In the genomic region with DNA sequence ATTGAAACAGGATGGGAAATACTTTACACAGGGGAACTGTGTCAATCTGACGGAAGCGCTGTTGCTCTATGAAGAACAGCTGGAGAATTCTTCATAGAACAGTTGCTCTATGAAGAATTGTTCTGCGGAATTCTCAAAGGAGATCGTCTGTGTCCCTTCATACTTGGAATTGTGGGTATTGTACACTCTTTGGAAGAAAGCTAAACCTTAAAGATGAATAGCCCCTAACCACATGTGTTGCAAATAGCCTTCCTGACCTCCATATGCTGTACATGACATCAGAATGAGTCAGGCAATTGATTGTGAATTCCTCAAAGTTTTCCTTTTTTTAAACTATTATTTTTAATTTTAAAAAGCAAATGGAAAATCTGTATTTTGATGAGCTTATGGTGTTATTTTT, we compare ENCODE assay signal across 13 cellular contexts. TPM values are rescaled to one million over a fixed set of nuclear protein-coding genes. Genes with fewer than 3 reads are reported as not detected.
A peak's percentile ranks its signal among the peaks of the same experiment; 100 is the strongest.
DNase-seq lines count a peak whose midpoint lies in the region; ATAC-seq and TF ChIP-seq lines count a peak whose summit lies in the region.
"Had no signal": no experiment of that assay in that cellular context is flagged by ENCODE, and none has a peak within 500 bp of the region (broad histone marks: within the 10 kb centered on the region; RNA-seq: fewer than 3 reads in every experiment).

No MANE protein-coding gene starts in this region.

- no peak overlapping the region for H3K4me3 Mint-ChIP-seq in Calu3 (ENCODE audit: low read depth, unreplicated experiment)

- peaks cover 16% of the 10 kb centered on the region for H3K4me1 Mint-ChIP-seq in Calu3 (ENCODE audit: low read depth, unreplicated experiment)

- no peak for ATAC-seq in HG03520 (IDR thresholded peaks at IDR 0.05; ENCODE audit: unreplicated experiment)
- no peak for ATAC-seq in HG03139 (IDR thresholded peaks at IDR 0.05; ENCODE audit: unreplicated experiment)

- peaks cover 6% of the 10 kb centered on the region for H3K27me3 ChIP-seq in AG04450 (ENCODE audit: control insufficient read depth, insufficient read depth, low read length)

- POLR2A ChIA-PET in AG04450 (lab: Yijun Ruan, JAX) = interaction anchor here (0.7 kb wide), 1 partner anchor 79 kb away, joined by 3 read pairs; no protein-coding TSS in a partner anchor

- BruUV-seq in Calu3 (replicated peaks; lab: Mats Ljungman, UMichigan) = no TSS peak

- H3K36me3 Mint-ChIP-seq in Calu3 (ENCODE audit: insufficient read depth, unreplicated experiment) = no peaks in the 10 kb centered on the region

- CTCF ChIA-PET in AG04450 (lab: Charles Lee) = interaction anchor here (0.5 kb wide), 1 partner anchor 268 kb away, joined by 4 read pairs; no protein-coding TSS in a partner anchor
- CTCF ChIA-PET in Calu3 (lab: Charles Lee) = interaction anchor here (0.7 kb wide), 1 partner anchor 209 kb away, joined by 3 read pairs; no protein-coding TSS in a partner anchor

- H3K27ac Mint-ChIP-seq in Calu3 (ENCODE audit: unreplicated experiment) = no peak overlapping the region

- H3K4me3 ChIP-seq in AG04450 (ENCODE audit: low read depth, low read length) (no peak overlapping the region), fibroblast of pulmonary artery (replicated peaks; ENCODE audit: low read depth, low read length) (no peak overlapping the region)

- DNase-seq in AG04450 (ENCODE audit: low read depth, low spot score) = peak; percentile 33
- peak; percentile 18 for DNase-seq in HT1080 (ENCODE audit: low read depth)
- peak; percentile 20 for DNase-seq in astrocyte of the hippocampus (ENCODE audit: low read depth, low spot score)
- DNase-seq in fibroblast of pulmonary artery (ENCODE audit: low read depth) = peak; percentile 5
- no peak for DNase-seq in posterior vena cava (ENCODE audit: low spot score)
- DNase-seq in Calu3 = no peak
- DNase-seq: 8988T, DMS53, NCI-H1436, NCI-H2081, NCI-H526 had no signal

- no peak overlapping the region for H3K27ac ChIP-seq in AG04450 (ENCODE audit: low read depth, low read length)

- TF ChIP-seq CTCF in AG04450 (IDR thresholded peaks at IDR 0.05; ENCODE audit: low read depth, low read length) (no peak), fibroblast of pulmonary artery (IDR thresholded peaks at IDR 0.05; ENCODE audit: low read length, missing control alignments) (no peak), Calu3 (IDR thresholded peaks at IDR 0.05; ENCODE audit: unreplicated experiment) (no peak)

- H3K9me3 ChIP-seq in AG04450 (ENCODE audit: control insufficient read depth, insufficient read depth, low read length) = no peaks in the 10 kb centered on the region

- H3K9me3 Mint-ChIP-seq in Calu3 (ENCODE audit: low read depth, unreplicated experiment) = no peaks in the 10 kb centered on the region

- intact Hi-C loops in posterior vena cava (cut with DNase I) (no loop called here), Calu3 (cut with micrococcal nuclease; ENCODE audit: unreplicated experiment) (no loop called here)

- H3K27me3 Mint-ChIP-seq in Calu3 (ENCODE audit: unreplicated experiment) = peaks cover 20% of the 10 kb centered on the region

RNA-seq across cellular contexts. Expression of gene NIM1K, which starts 15.6 kb away (rescaled TPM):
- polyA plus RNA-seq in AG04450 (2011; rRNA removed) = 0.72 and 0.83 TPM in 2 replicates
- polyA minus RNA-seq in AG04450 (2011; rRNA and poly(A)+ RNA removed) = 1.1 and 1.2 TPM in 2 replicates
- total RNA-seq in HT1080 (2014; rRNA removed; shearing (Covaris generic)) = 0.02 TPM in 1 of 2 replicates, not detected in the other
- 0.12 TPM in 1 of 2 replicates, not detected in the other for polyA plus RNA-seq in HT1080 (2015; cell fraction: cytosol; rRNA removed)
- 0.14 TPM in 1 of 2 replicates, not detected in the other for polyA plus RNA-seq in HT1080 (2015; cell fraction: nucleus; rRNA removed)
- total RNA-seq in posterior vena cava (under 1 TPM; 0.67 to 0.83 TPM), Calu3 (2022) (0.26 and 0.88 TPM in 2 replicates)

Comparison
In these comparisons a context has a peak if more than half of its experiments do, and no peak if none do; other contexts are left out.
1. DNase-seq: peak in AG04450 (single experiment), HT1080 (single experiment), astrocyte of the hippocampus (single experiment) and fibroblast of pulmonary artery (single experiment); none in posterior vena cava (single experiment) and Calu3 (single experiment).